1 cellular context compared by ENCODE assay signal in genomic region chr1:53368314-53369033, GRCh38.
TF ChIP-seq lines count a peak whose summit lies in the region.

No MANE protein-coding gene starts in this region.

TF ChIP-seq in H1, 55 proteins besides CTCF, POLR2A, EP300 and RAD21:
- TF ChIP-seq EGR1 (IDR thresholded peaks at IDR 0.05; ENCODE audit: borderline replicate concordance, low read depth, low read length), result no peak
- no peak for TF ChIP-seq CEBPB (IDR thresholded peaks at IDR 0.05; ENCODE audit: low read depth, low read length)
- TF ChIP-seq E2F6 (IDR thresholded peaks at IDR 0.05), result no peak
- no peak for TF ChIP-seq RBBP5 (IDR thresholded peaks at IDR 0.05; ENCODE audit: borderline replicate concordance, low read depth, low read length)
- TF ChIP-seq PHF8 (conservative IDR thresholded peaks at IDR 0.05; ENCODE audit: low read depth, low read length), result no peak
- TF ChIP-seq CHD2 (IDR thresholded peaks at IDR 0.05; ENCODE audit: low read length), result no peak
- no peak for TF ChIP-seq BRCA1 (IDR thresholded peaks at IDR 0.05; ENCODE audit: low read depth, low read length)
- no peak for TF ChIP-seq CBX5 (IDR thresholded peaks at IDR 0.05; ENCODE audit: low read depth, low read length)
- no peak for TF ChIP-seq BCL11A (IDR thresholded peaks at IDR 0.05; ENCODE audit: low read depth in 2 of 2, low read length in 2 of 2)
- TF ChIP-seq TCF12 (IDR thresholded peaks at IDR 0.05; ENCODE audit: low read depth, low read length), result no peak
